Comparison of ENCODE assay signal across 19 cellular contexts in the genomic region with DNA sequence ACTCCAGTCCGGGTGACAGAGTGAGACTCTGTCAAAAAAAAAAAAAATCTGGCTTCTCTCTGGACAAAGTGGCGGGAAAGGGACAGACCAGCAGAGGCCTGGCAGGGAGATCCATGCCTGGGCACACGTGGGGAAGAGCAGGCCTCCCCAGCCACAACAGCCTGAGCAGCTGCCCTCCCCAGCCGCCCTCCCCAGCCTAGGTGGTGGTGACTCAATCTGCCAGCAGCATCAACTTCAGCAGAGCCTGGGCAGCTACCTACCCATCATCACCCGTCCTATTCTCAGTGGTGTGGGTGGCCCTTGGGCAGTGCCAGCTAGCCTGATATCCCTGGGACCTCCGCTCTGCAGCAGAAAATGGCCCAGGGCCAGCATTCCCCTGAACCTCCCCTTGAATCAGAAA.
"Had no signal": no experiment of that assay in that cellular context is flagged by ENCODE, and none has a peak within 500 bp of the region (broad histone marks: within the 10 kb centered on the region; RNA-seq: fewer than 3 reads in every experiment).

No MANE protein-coding gene starts in this region.

- H3K27me3 ChIP-seq: dorsolateral prefrontal cortex, heart left ventricle, neutrophil, right lobe of liver, tibial artery, upper lobe of right lung, vagina had no signal

- H3K4me3 ChIP-seq: dorsolateral prefrontal cortex, heart left ventricle, psoas muscle, right lobe of liver, tibial artery, upper lobe of right lung, vagina had no signal

- H3K27me3 Mint-ChIP-seq: naive thymus-derived CD4-positive, alpha-beta T cell had no signal

- H3K9me3 Mint-ChIP-seq: nephron progenitor cell had no signal

- H3K4me1 Mint-ChIP-seq: naive thymus-derived CD4-positive, alpha-beta T cell; nephron progenitor cell; stimulated activated effector memory CD8-positive, alpha-beta T cell treated with anti-CD3 and anti-CD28 coated beads, Interleukin-12 subunit alpha, Interleukin-12 subunit beta, amount 100 ng/mL, for 72 hours had no signal

- H3K9me3 ChIP-seq: heart left ventricle, neutrophil, psoas muscle, right lobe of liver, tibial artery, upper lobe of right lung, vagina had no signal

- H3K27ac ChIP-seq: dorsolateral prefrontal cortex, heart left ventricle, neutrophil, psoas muscle, right lobe of liver, tibial artery, upper lobe of right lung, vagina had no signal

- H3K4me3 Mint-ChIP-seq: naive thymus-derived CD4-positive, alpha-beta T cell; nephron progenitor cell; stimulated activated effector memory CD8-positive, alpha-beta T cell treated with anti-CD3 and anti-CD28 coated beads, Interleukin-12 subunit alpha, Interleukin-12 subunit beta, amount 100 ng/mL, for 72 hours had no signal

- H3K27ac Mint-ChIP-seq: naive thymus-derived CD4-positive, alpha-beta T cell; nephron progenitor cell; stimulated activated effector memory CD8-positive, alpha-beta T cell treated with anti-CD3 and anti-CD28 coated beads, Interleukin-12 subunit alpha, Interleukin-12 subunit beta, amount 100 ng/mL, for 72 hours had no signal

- ATAC-seq: heart left ventricle; left colon; naive thymus-derived CD4-positive, alpha-beta T cell; psoas muscle; right lobe of liver; stimulated activated effector memory CD8-positive, alpha-beta T cell treated with anti-CD3 and anti-CD28 coated beads, Interleukin-12 subunit alpha, Interleukin-12 subunit beta, amount 100 ng/mL, for 72 hours; stimulated activated naive CD8-positive, alpha-beta T cell treated with anti-CD3 and anti-CD28 coated beads, Interleukin-15, Interleukin-2, amounts not matched to agents 100 U/mL and 50 U/mL, for 24 hours; upper lobe of right lung had no signal

- H3K4me1 ChIP-seq: heart left ventricle, psoas muscle, right lobe of liver, tibial artery, upper lobe of right lung, vagina had no signal

- H3K36me3 ChIP-seq: heart left ventricle, neutrophil, right lobe of liver, tibial artery, upper lobe of right lung, vagina had no signal

- DNase-seq: dorsolateral prefrontal cortex; effector CD8-positive, alpha-beta T cell; foreskin melanocyte; heart left ventricle; hippocampal formation; left colon; naive thymus-derived CD4-positive, alpha-beta T cell; nephron progenitor cell; psoas muscle; retina; right lobe of liver; stimulated activated CD4-positive, alpha-beta T cell treated with anti-CD3 and anti-CD28 coated beads, Interleukin-4, amount 100 ng/mL, for 1 hour; stimulated activated CD8-positive, alpha-beta memory T cell treated with anti-CD3 and anti-CD28 coated beads, Interleukin-4, amount 100 ng/mL, for 48 hours; stimulated activated naive CD8-positive, alpha-beta T cell treated with anti-CD3 and anti-CD28 coated beads, Interleukin-15, Interleukin-2, amounts not matched to agents 100 U/mL and 50 U/mL, for 24 hours; tibial artery; upper lobe of right lung had no signal
